In genomic region chr19:39406656-39407393, GRCh38 we compare ENCODE assay signal across 8 cellular contexts. TPM values are rescaled to one million over a fixed set of nuclear protein-coding genes. Genes with fewer than 3 reads are reported as not detected.
DNase-seq lines count a peak whose midpoint lies in the region; ATAC-seq and TF ChIP-seq lines count a peak whose summit lies in the region.

Gene ZFP36, plus strand, starts transcription at chr19:39406847. Its CDS starts 58 bp downstream, at chr19:39406905.

- CTCF ChIA-PET in activated CD8-positive, alpha-beta memory T cell treated with anti-CD3 and anti-CD28 coated beads, Interleukin-2, amount 10 ng/mL, durations not matched to agents 7 days and 5 days (lab: Charles Lee) = interaction anchor here (1.3 to 4.5 kb wide), 3 partner anchors 9 to 67 kb away, joined by 3 to 76 read pairs (median 13); partner anchors contain the start of genes MED29 and PAF1

- H3K27me3 ChIP-seq in NT2/D1 (ENCODE audit: insufficient read depth, insufficient read length) (no peaks in the 10 kb centered on the region), endocrine pancreas (ENCODE audit: control insufficient read depth, insufficient read depth, low read length) (no peaks in the 10 kb centered on the region)

- H3K36me3 ChIP-seq in NT2/D1 (ENCODE audit: insufficient read depth, insufficient read length, low read length) (peaks cover 10% of the 10 kb centered on the region), endocrine pancreas (ENCODE audit: control insufficient read depth, insufficient read depth, low read length) (peaks cover 3% of the 10 kb centered on the region)

- peaks cover 27% of the 10 kb centered on the region for H3K36me3 Mint-ChIP-seq in activated CD8-positive, alpha-beta memory T cell treated with anti-CD3 and anti-CD28 coated beads, Interleukin-2, amount 10 ng/mL, durations not matched to agents 7 days and 5 days
- H3K36me3 Mint-ChIP-seq in mesothelial cell of epicardium = peaks cover 4% of the 10 kb centered on the region

- H3K9me3 ChIP-seq in NT2/D1 (ENCODE audit: insufficient read depth, low read length) (no peaks in the 10 kb centered on the region), endocrine pancreas (ENCODE audit: control insufficient read depth, low read length) (no peaks in the 10 kb centered on the region)

- no peaks in the 10 kb centered on the region for H3K27me3 Mint-ChIP-seq in activated CD8-positive, alpha-beta memory T cell treated with anti-CD3 and anti-CD28 coated beads, Interleukin-2, amount 10 ng/mL, durations not matched to agents 7 days and 5 days
- H3K27me3 Mint-ChIP-seq in mesothelial cell of epicardium (ENCODE audit: low read depth) = no peaks in the 10 kb centered on the region

- H3K9ac ChIP-seq in NT2/D1 (ENCODE audit: insufficient read length, low read depth) (peak within 1 kb of the TSS; percentile 87), endocrine pancreas (ENCODE audit: control insufficient read depth, insufficient read depth, low read length) (peak within 1 kb of the TSS; percentile 92)

- peak; percentile 41 for DNase-seq in DMS153 (lab: John Stamatoyannopoulos, UW)
- no peak for DNase-seq in NT2/D1 (ENCODE audit: low read depth, low spot score)
- DNase-seq in activated CD8-positive, alpha-beta memory T cell treated with anti-CD3 and anti-CD28 coated beads, Interleukin-2, amount 10 ng/mL, durations not matched to agents 7 days and 5 days = peak; percentile 92
- peak; percentile 77 to 83 for DNase-seq in mesothelial cell of epicardium (ENCODE audit: low spot score in 2 of 2, unreplicated experiment in 2 of 2)
- peak; percentile 75 to 77 for DNase-seq in stimulated activated CD8-positive, alpha-beta memory T cell treated with anti-CD3 and anti-CD28 coated beads, Interleukin-15, amount 100 ng/mL, for 48 hours (ENCODE audit: low read depth in 2 of 2)

- peaks cover 16% of the 10 kb centered on the region for H3K4me1 ChIP-seq in NT2/D1 (ENCODE audit: insufficient read depth, insufficient read length)
- H3K4me1 ChIP-seq in endocrine pancreas (ENCODE audit: control insufficient read depth, insufficient read depth, low read length) = no peaks in the 10 kb centered on the region

- TF ChIP-seq CTCF in mesothelial cell of epicardium (IDR thresholded peaks at IDR 0.05; ENCODE audit: unreplicated experiment) = no peak

- H3K9me3 Mint-ChIP-seq in activated CD8-positive, alpha-beta memory T cell treated with anti-CD3 and anti-CD28 coated beads, Interleukin-2, amount 10 ng/mL, durations not matched to agents 7 days and 5 days (ENCODE audit: low read depth) = no peaks in the 10 kb centered on the region
- no peaks in the 10 kb centered on the region for H3K9me3 Mint-ChIP-seq in mesothelial cell of epicardium

- peak within 1 kb of the TSS; percentile 84 for H3K4me3 Mint-ChIP-seq in activated CD8-positive, alpha-beta memory T cell treated with anti-CD3 and anti-CD28 coated beads, Interleukin-2, amount 10 ng/mL, durations not matched to agents 7 days and 5 days
- H3K4me3 Mint-ChIP-seq in mesothelial cell of epicardium = peak within 1 kb of the TSS; percentile 91

- H3K4me3 ChIP-seq in NT2/D1 (ENCODE audit: insufficient read length, low read depth) = peak within 1 kb of the TSS; percentile 82
- H3K4me3 ChIP-seq in endocrine pancreas (ENCODE audit: control insufficient read depth, insufficient read depth, low read length) = peak within 1 kb of the TSS; percentile 60

- H3K4me1 Mint-ChIP-seq in activated CD8-positive, alpha-beta memory T cell treated with anti-CD3 and anti-CD28 coated beads, Interleukin-2, amount 10 ng/mL, durations not matched to agents 7 days and 5 days = peaks cover 56% of the 10 kb centered on the region
- H3K4me1 Mint-ChIP-seq in mesothelial cell of epicardium = peaks cover 49% of the 10 kb centered on the region

- H3K27ac Mint-ChIP-seq in activated CD8-positive, alpha-beta memory T cell treated with anti-CD3 and anti-CD28 coated beads, Interleukin-2, amount 10 ng/mL, durations not matched to agents 7 days and 5 days = peak within 1 kb of the TSS; percentile 98
- H3K27ac Mint-ChIP-seq in mesothelial cell of epicardium = peak within 1 kb of the TSS; percentile 99

- peak; percentile 27 for ATAC-seq in HG02840 (IDR thresholded peaks at IDR 0.05; ENCODE audit: low FRiP score, unreplicated experiment)
- peak; percentile 35 for ATAC-seq in activated CD8-positive, alpha-beta memory T cell treated with anti-CD3 and anti-CD28 coated beads, Interleukin-2, amount 10 ng/mL, durations not matched to agents 7 days and 5 days
- no peak for ATAC-seq in HG02610 (IDR thresholded peaks at IDR 0.05; ENCODE audit: unreplicated experiment)

RNA-seq across cellular contexts. Expression of gene ZFP36, which starts in this region (rescaled TPM):
- total RNA-seq in activated CD8-positive, alpha-beta memory T cell treated with anti-CD3 and anti-CD28 coated beads, Interleukin-2, amount 10 ng/mL, durations not matched to agents 7 days and 5 days = 100 to 1,000 TPM in 1 of 2 experiments, 10 to 100 TPM in 1; 45.1 to 107 TPM
- 111 to 113 TPM (median 111 TPM) in 3 replicates for total RNA-seq in mesothelial cell of epicardium
